ENCODE assay signal across 30 cellular contexts in the genomic region with DNA sequence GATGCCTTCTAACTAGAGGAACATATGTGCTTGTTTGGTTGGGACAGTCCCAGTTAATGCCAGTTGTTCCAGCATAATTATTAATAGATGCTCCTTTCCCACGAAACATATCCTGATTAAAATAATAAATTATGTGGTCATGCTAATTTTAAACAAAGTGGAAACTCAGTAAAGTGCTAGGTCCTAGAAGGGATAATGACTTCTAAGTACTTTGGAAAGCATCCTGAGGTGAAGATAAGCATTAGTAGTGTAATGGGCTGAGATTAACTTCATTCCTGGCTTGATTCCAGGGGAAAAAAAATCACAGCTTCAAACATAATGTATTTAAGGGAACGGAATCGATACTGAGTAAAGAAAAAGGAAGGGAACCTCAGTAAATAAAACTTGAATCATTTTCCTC.
"Had no signal": no experiment of that assay in that cellular context is flagged by ENCODE, and none has a peak within 500 bp of the region (broad histone marks: within the 10 kb centered on the region; RNA-seq: fewer than 3 reads in every experiment).

No MANE protein-coding gene starts in this region.

- H3K4me3 Mint-ChIP-seq: activated CD8-positive, alpha-beta T cell treated with anti-CD3 and anti-CD28 coated beads, Interleukin-2, amount 10 ng/mL, durations not matched to agents 7 days and 5 days; activated naive CD8-positive, alpha-beta T cell treated with anti-CD3 and anti-CD28 coated beads, Interleukin-2, amount 50 U/mL, for 24 hours; IgD-negative memory B cell; T-helper 17 cell; WTC11 had no signal

- H3K27me3 ChIP-seq: brain microvascular endothelial cell, cardiac muscle cell, Peyer's patch, SJCRH30 had no signal

- H3K36me3 ChIP-seq: brain microvascular endothelial cell, cardiac muscle cell, Peyer's patch, SJCRH30 had no signal

- ATAC-seq: activated CD8-positive, alpha-beta T cell treated with anti-CD3 and anti-CD28 coated beads, Interleukin-2, amount 10 ng/mL, durations not matched to agents 7 days and 5 days; activated naive CD4-positive, alpha-beta T cell treated with anti-CD3 and anti-CD28 coated beads, Interleukin-2, amount 50 U/mL, for 72 hours; activated naive CD8-positive, alpha-beta T cell treated with anti-CD3 and anti-CD28 coated beads, Interleukin-2, amount 50 U/mL, for 24 hours; T-helper 17 cell; WTC11 had no signal

- H3K4me3 ChIP-seq: cardiac muscle cell, Peyer's patch, SJCRH30 had no signal

- H3K27ac Mint-ChIP-seq: activated CD8-positive, alpha-beta T cell treated with anti-CD3 and anti-CD28 coated beads, Interleukin-2, amount 10 ng/mL, durations not matched to agents 7 days and 5 days; activated naive CD4-positive, alpha-beta T cell treated with anti-CD3 and anti-CD28 coated beads, Interleukin-2, amount 50 U/mL, for 72 hours; activated naive CD8-positive, alpha-beta T cell treated with anti-CD3 and anti-CD28 coated beads, Interleukin-2, amount 50 U/mL, for 24 hours; IgD-negative memory B cell; T-helper 17 cell; WTC11 had no signal

- H3K9me3 Mint-ChIP-seq: activated naive CD8-positive, alpha-beta T cell treated with anti-CD3 and anti-CD28 coated beads, Interleukin-2, amount 50 U/mL, for 24 hours had no signal

- DNase-seq: activated CD4-positive, alpha-beta T cell treated with anti-CD3 and anti-CD28 coated beads for 48 hours; activated CD4-positive, alpha-beta T cell treated with anti-CD3 and anti-CD28 coated beads, Interleukin-2, amount 50 U/mL, for 4 hours; activated CD4-positive, CD25-positive, alpha-beta regulatory T cell treated with anti-CD3 and anti-CD28 coated beads, Interleukin-2, amount 50 U/mL, for 72 hours; activated CD8-positive, alpha-beta memory T cell treated with anti-CD3 and anti-CD28 coated beads, Interleukin-2, amount 50 U/mL, for 48 hours; activated CD8-positive, alpha-beta T cell treated with anti-CD3 and anti-CD28 coated beads, Interleukin-2, amount 10 ng/mL, durations not matched to agents 7 days and 5 days; activated effector memory CD4-positive, alpha-beta T cell treated with Interleukin-2 at 50 U/mL for 16 hours; activated naive CD4-positive, alpha-beta T cell treated with Interleukin-2 at 50 U/mL for 16 hours; activated naive CD8-positive, alpha-beta T cell treated with anti-CD3 and anti-CD28 coated beads, Interleukin-2, amount 50 U/mL, for 24 hours; activated T-cell treated with anti-CD3 and anti-CD28 coated beads, Interleukin-2, amount 50 U/mL, for 1 hour; amygdala; brain microvascular endothelial cell; cerebellar nuclear complex; KG1; NCI-H1048; NCI-H1694; NCI-H2029; NCI-H2107; NCI-H345; NCI-H510A; Peyer's patch; Right ventricle myocardium superior; SJCRH30; T-helper 17 cell; T-helper 9 cell had no signal

- FAIRE-seq: colon had no signal

- H3K36me3 Mint-ChIP-seq: activated naive CD4-positive, alpha-beta T cell treated with anti-CD3 and anti-CD28 coated beads, Interleukin-2, amount 50 U/mL, for 72 hours; WTC11 had no signal

- H3K4me1 Mint-ChIP-seq: activated naive CD8-positive, alpha-beta T cell treated with anti-CD3 and anti-CD28 coated beads, Interleukin-2, amount 50 U/mL, for 24 hours; IgD-negative memory B cell; T-helper 17 cell had no signal

- H3K4me1 ChIP-seq: SJCRH30 had no signal

- H3K27ac ChIP-seq: brain microvascular endothelial cell, cardiac muscle cell, Peyer's patch, RWPE1, SJCRH30 had no signal

- H3K9me3 ChIP-seq: Peyer's patch, SJCRH30 had no signal
